In genomic region chr6:24832794-24833193, GRCh38 we compare ENCODE assay signal across 1 cellular context.
TF ChIP-seq lines count a peak whose summit lies in the region.

No MANE protein-coding gene starts in this region.

TF ChIP-seq in HepG2, 621 proteins besides CTCF, POLR2A, EP300 and RAD21:
- TF ChIP-seq SPEN (CRISPR knock-in tag; IDR thresholded peaks at IDR 0.05; ENCODE audit: low read depth): no peak
- TF ChIP-seq ADNP (CRISPR knock-in tag; IDR thresholded peaks at IDR 0.05): no peak
- TF ChIP-seq GATAD2A (CRISPR knock-in tag; IDR thresholded peaks at IDR 0.05): no peak
- TF ChIP-seq ZNF629 (CRISPR knock-in tag; conservative IDR thresholded peaks at IDR 0.05): peak; percentile 64
